In genomic region chr18:47151457-47151856, GRCh38 we compare ENCODE assay signal across 9 cellular contexts. TPM values are rescaled to one million over a fixed set of nuclear protein-coding genes. Genes with fewer than 3 reads are reported as not detected.
DNase-seq lines count a peak whose midpoint lies in the region; ATAC-seq and TF ChIP-seq lines count a peak whose summit lies in the region.
"Had no signal": no experiment of that assay in that cellular context is flagged by ENCODE, and none has a peak within 500 bp of the region (broad histone marks: within the 10 kb centered on the region; RNA-seq: fewer than 3 reads in every experiment).

No MANE protein-coding gene starts in this region.

- H3K9me3 Mint-ChIP-seq in chondrocyte (ENCODE audit: low read depth), result no peaks in the 10 kb centered on the region

- peak overlapping the region; percentile 93 for H3K27ac Mint-ChIP-seq in chondrocyte (ENCODE audit: unreplicated experiment)

- H2AFZ ChIP-seq in neuron (ENCODE audit: low read depth, low read length), result no peak overlapping the region

- H3K9me3 ChIP-seq in neuron (ENCODE audit: low read length), result no peaks in the 10 kb centered on the region

- peaks cover 34% of the 10 kb centered on the region for H3K4me1 Mint-ChIP-seq in chondrocyte (ENCODE audit: low read depth)

- H3K27me3 Mint-ChIP-seq in chondrocyte (ENCODE audit: low read depth), result no peaks in the 10 kb centered on the region

- H3K36me3 Mint-ChIP-seq in chondrocyte (ENCODE audit: low read depth), result peaks cover 3% of the 10 kb centered on the region

- DNase-seq in GM06990 (ENCODE audit: extremely low read depth, insufficient read length), result no peak
- peak; percentile 12 for DNase-seq in NCI-H2196 (lab: John Stamatoyannopoulos, UW; ENCODE audit: unreplicated experiment)
- DNase-seq in chondrocyte (ENCODE audit: low spot score), result no peak
- no peak for DNase-seq in NOMO-1 treated with DMSO at 0.1 percent for 48 hours (lab: John Stamatoyannopoulos, UW; ENCODE audit: unreplicated experiment)
- DNase-seq in EL, result no peak
- DNase-seq: stimulated activated CD4-positive, alpha-beta T cell treated with anti-CD3 and anti-CD28 coated beads, Interleukin-1b, Interleukin-23, amount 100 ng/mL, for 48 hours had no signal

- ATAC-seq in GM18505 (IDR thresholded peaks at IDR 0.05; ENCODE audit: unreplicated experiment), result no peak
- no peak for ATAC-seq in GM21528 (IDR thresholded peaks at IDR 0.05; ENCODE audit: low FRiP score, unreplicated experiment)

- no peak for TF ChIP-seq CTCF in GM06990 (IDR thresholded peaks at IDR 0.05; ENCODE audit: insufficient read depth, low read length, poor library complexity, severe bottlenecking)
- no peak for TF ChIP-seq CTCF in chondrocyte (IDR thresholded peaks at IDR 0.05)

- H3K36me3 ChIP-seq in GM06990 (ENCODE audit: control insufficient read depth, insufficient read depth, low read length) (no peaks in the 10 kb centered on the region), neuron (ENCODE audit: insufficient read depth, low read length) (peaks cover 24% of the 10 kb centered on the region)

- no peaks in the 10 kb centered on the region for H3K27me3 ChIP-seq in GM06990 (replicated peaks; ENCODE audit: control insufficient read depth, insufficient read depth, low read length)
- H3K27me3 ChIP-seq in neuron (ENCODE audit: insufficient read depth, low read length), result no peaks in the 10 kb centered on the region

- peak overlapping the region; percentile 90 for H3K4me3 Mint-ChIP-seq in chondrocyte (ENCODE audit: unreplicated experiment)

- no peak for TF ChIP-seq POLR2A in GM18505 (IDR thresholded peaks at IDR 0.05; ENCODE audit: borderline replicate concordance, extremely low read depth, insufficient read depth, insufficient read length)

- peak overlapping the region; percentile 75; the same call in 1 of the 2 replicates for H3K4me3 ChIP-seq in GM06990 (replicated peaks; ENCODE audit: low read depth, low read length)
- peak overlapping the region; percentile 91 for H3K4me3 ChIP-seq in neuron (ENCODE audit: low read length)

- peaks cover 16% of the 10 kb centered on the region for H3K4me1 ChIP-seq in neuron (ENCODE audit: insufficient read depth, low read length)

RNA-seq across cellular contexts. Expression of gene HDHD2, which starts 1.2 kb away (rescaled TPM):
- 16.7 to 17.7 TPM (median 16.8 TPM) in 3 replicates for total RNA-seq in chondrocyte

RNA-seq across cellular contexts. Expression of gene IER3IP1, which starts 24.7 kb away (rescaled TPM):
- total RNA-seq in chondrocyte, result 16.4 to 18.5 TPM (median 16.4 TPM) in 3 replicates
